In the genomic region with DNA sequence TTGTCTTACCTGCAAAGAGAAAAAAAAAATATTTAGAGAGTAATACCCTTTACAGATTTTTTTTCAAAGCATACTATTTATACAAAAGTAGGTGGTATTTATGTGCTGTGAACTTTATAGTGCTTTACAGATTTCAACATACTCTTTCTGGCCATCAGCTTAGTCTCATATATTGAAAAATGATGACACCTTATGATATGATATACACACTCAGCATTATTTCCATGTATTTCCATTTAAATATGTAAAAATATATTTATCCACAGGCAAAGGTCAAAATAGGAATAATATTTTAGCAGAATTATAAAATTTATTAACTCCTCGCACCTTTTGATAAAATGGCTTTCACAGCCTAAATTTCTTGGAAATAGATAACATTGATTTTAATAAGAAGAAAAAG, we compare ENCODE assay signal across 11 cellular contexts.
"Had no signal": no experiment of that assay in that cellular context is flagged by ENCODE, and none has a peak within 500 bp of the region (broad histone marks: within the 10 kb centered on the region; RNA-seq: fewer than 3 reads in every experiment).

No MANE protein-coding gene starts in this region.

- H3K9me3 ChIP-seq: HAP-1 had no signal

- H3K36me3 ChIP-seq: HAP-1 had no signal

- H3K4me3 ChIP-seq: GM23248, GM23338, HAP-1 had no signal

- H3K4me1 ChIP-seq: HAP-1 had no signal

- H2AFZ ChIP-seq: GM23248, GM23338 had no signal

- H3K27ac ChIP-seq: GM23248 had no signal

- FAIRE-seq: H1, H54 had no signal

- ATAC-seq: GM23338, HCT116 had no signal

- DNase-seq: GM23248, GOT3, H7, H9, HCEC 1CT, HFFc6 had no signal

- H3K9ac ChIP-seq: GM23248 had no signal

- H3K4me2 ChIP-seq: GM23338 had no signal
